Comparison of ENCODE assay signal across 8 cellular contexts in genomic region chr20:38434770-38435554, GRCh38. TPM values are rescaled to one million over a fixed set of nuclear protein-coding genes. Genes with fewer than 3 reads are reported as not detected.
DNase-seq lines count a peak whose midpoint lies in the region; ATAC-seq and TF ChIP-seq lines count a peak whose summit lies in the region.

TSS of gene SNHG17 (minus strand) at chr20:38435328.

- intact Hi-C loops in PC-9 (cut with micrococcal nuclease; ENCODE audit: unreplicated experiment), result loop anchor here (1.0 kb wide), 2 partner anchors 11 to 37 kb away; partner anchors contain the start of gene RALGAPB

- 1% methylated on average over 65 of the region's 65 CpGs for WGBS in esophagus, 2 donors

- H3K9me3 Mint-ChIP-seq in CD8-positive, alpha-beta memory T cell, result no peaks in the 10 kb centered on the region

- peak within 1 kb of the TSS; percentile 85 for H3K9ac ChIP-seq in mucosa of stomach (ENCODE audit: low read length)

- peaks cover 29% of the 10 kb centered on the region for H3K36me3 ChIP-seq in CD8-positive, alpha-beta memory T cell (ENCODE audit: insufficient read depth, low read length)
- H3K36me3 ChIP-seq in PC-9 (ENCODE audit: low read depth) (peaks cover 46% of the 10 kb centered on the region), esophagus (ENCODE audit: control insufficient read depth in 2 of 2, insufficient read depth in 2 of 2, low read length in 1 of 2) (peaks cover 11 to 26% of the 10 kb centered on the region in 2 donors), mucosa of stomach (ENCODE audit: control insufficient read depth, insufficient read depth, low read length) (peaks cover 10% of the 10 kb centered on the region)

- peaks cover 25% of the 10 kb centered on the region for H3F3A ChIP-seq in PC-9 (ENCODE audit: insufficient read depth, low read depth)

- H3K27me3 ChIP-seq in CD8-positive, alpha-beta memory T cell (ENCODE audit: insufficient read depth, low read length, poor library complexity, severe bottlenecking), result no peaks in the 10 kb centered on the region
- H3K27me3 ChIP-seq in PC-9 (ENCODE audit: insufficient read depth, low read depth), result no peaks in the 10 kb centered on the region
- no peaks in the 10 kb centered on the region for H3K27me3 ChIP-seq in esophagus (ENCODE audit: control insufficient read depth in 1 of 2, insufficient read depth in 2 of 2, low read length in 2 of 2)
- H3K27me3 ChIP-seq in mucosa of stomach (ENCODE audit: control insufficient read depth, insufficient read depth, low read length), result no peaks in the 10 kb centered on the region

- no peaks in the 10 kb centered on the region for H3K9me2 ChIP-seq in PC-9 (ENCODE audit: insufficient read depth)

- peak within 1 kb of the TSS; percentile 96 to 99 (median 97) for H3K4me3 Mint-ChIP-seq in CD8-positive, alpha-beta memory T cell

- H3K4me1 ChIP-seq in CD8-positive, alpha-beta memory T cell (ENCODE audit: insufficient read depth, low read length), result peaks cover 26% of the 10 kb centered on the region
- H3K4me1 ChIP-seq in PC-9 (replicated peaks; ENCODE audit: insufficient read depth) (peaks cover 35% of the 10 kb centered on the region), esophagus (ENCODE audit: control insufficient read depth in 2 of 2, insufficient read depth in 2 of 2, low read length in 1 of 2) (peaks cover 4 to 18% of the 10 kb centered on the region in 2 donors), mucosa of stomach (ENCODE audit: control insufficient read depth, insufficient read depth, low read length) (peaks cover 8% of the 10 kb centered on the region)

- peak within 1 kb of the TSS; percentile 85 for H2AFZ ChIP-seq in PC-9

- DNase-seq in CD8-positive, alpha-beta memory T cell, result peak; percentile 83 to 92 (median 85)
- peak; percentile 88 to 89 for DNase-seq in PC-9
- DNase-seq in activated T-cell treated with anti-CD3 and anti-CD28 coated beads, Interleukin-2, amount 50 U/mL, for 1 hour, result peak; percentile 89
- DNase-seq in stimulated activated CD8-positive, alpha-beta memory T cell treated with anti-CD3 and anti-CD28 coated beads, Interleukin-4, amount 100 ng/mL, for 48 hours, result peak; percentile 93

- TF ChIP-seq CTCF in PC-9 (conservative IDR thresholded peaks at IDR 0.05), result peak; percentile 100

- peaks cover 53% of the 10 kb centered on the region for H3K79me2 ChIP-seq in PC-9 (ENCODE audit: low read depth)

- peak within 1 kb of the TSS; percentile 93 for H3K4me3 ChIP-seq in CD8-positive, alpha-beta memory T cell (ENCODE audit: low read length)
- H3K4me3 ChIP-seq in PC-9, result peak within 1 kb of the TSS; percentile 99
- H3K4me3 ChIP-seq in esophagus (ENCODE audit: low read depth in 1 of 2, low read length in 2 of 2), result peak within 1 kb of the TSS; percentile 74 to 82
- H3K4me3 ChIP-seq in mucosa of stomach (ENCODE audit: low read length), result peak within 1 kb of the TSS; percentile 58

- peak; percentile 41; the same call in 1 of the 2 replicates for TF ChIP-seq RAD21 in Ishikawa (IDR thresholded peaks at IDR 0.05; ENCODE audit: low read depth)

- POLR2A ChIA-PET in CD8-positive, alpha-beta memory T cell (lab: Charles Lee), result interaction anchor here (1.5 to 2.3 kb wide), 3 partner anchors 9 to 38 kb away, joined by 3 to 44 read pairs (median 31); partner anchors contain the start of gene RALGAPB
- POLR2A ChIA-PET in PC-9 (lab: Charles Lee; ENCODE audit: unreplicated experiment), result interaction anchor here (0.6 to 1.8 kb wide), 10 partner anchors 11 to 445 kb away, joined by 3 to 33 read pairs (median 5); partner anchors contain the start of gene RALGAPB

- no peaks in the 10 kb centered on the region for H3K9me3 ChIP-seq in CD8-positive, alpha-beta memory T cell (ENCODE audit: low read length)
- H3K9me3 ChIP-seq in PC-9 (ENCODE audit: insufficient read depth, low read depth), result no peaks in the 10 kb centered on the region
- peaks cover 0 to 3% of the 10 kb centered on the region in 2 donors for H3K9me3 ChIP-seq in esophagus (ENCODE audit: control insufficient read depth in 2 of 2, insufficient read depth in 1 of 2, low read depth in 1 of 2, low read length in 1 of 2)
- no peaks in the 10 kb centered on the region for H3K9me3 ChIP-seq in mucosa of stomach (ENCODE audit: control insufficient read depth, low read length)

- CTCF ChIA-PET in CD8-positive, alpha-beta memory T cell (lab: Charles Lee), result interaction anchor here (0.8 to 3.1 kb wide), 13 partner anchors 9 to 460 kb away, joined by 3 to 85 read pairs (median 4); partner anchors contain the start of gene RALGAPB
- CTCF ChIA-PET in PC-9 (lab: Charles Lee), result interaction anchor here (0.6 to 2.4 kb wide), 6 partner anchors 11 to 741 kb away, joined by 3 to 27 read pairs (median 7); partner anchors contain the start of genes CTNNBL1 and RALGAPB

- peaks cover 29 to 47% (median 41%) of the 10 kb centered on the region in 3 donors for H3K4me1 Mint-ChIP-seq in CD8-positive, alpha-beta memory T cell

- no TSS peak for BruUV-seq in PC-9 (replicated peaks; lab: Mats Ljungman, UMichigan)

- peaks cover 45% of the 10 kb centered on the region for H4K20me1 ChIP-seq in PC-9 (ENCODE audit: insufficient read depth)

- H3K27ac ChIP-seq in CD8-positive, alpha-beta memory T cell (ENCODE audit: low read depth, low read length), result peak within 1 kb of the TSS; percentile 77
- H3K27ac ChIP-seq in PC-9 (peak within 1 kb of the TSS; percentile 90), esophagus (ENCODE audit: low read depth in 2 of 2, low read length in 1 of 2) (peak within 1 kb of the TSS; percentile 76 to 88)

- no peak for TF ChIP-seq EP300 in Ishikawa (IDR thresholded peaks at IDR 0.05; ENCODE audit: borderline replicate concordance)

- peak; percentile 72 for ATAC-seq in GM21381 (IDR thresholded peaks at IDR 0.05; ENCODE audit: unreplicated experiment)

- H3K27me3 Mint-ChIP-seq in CD8-positive, alpha-beta memory T cell, result peaks cover 6 to 12% of the 10 kb centered on the region in 2 donors

- H3K36me3 Mint-ChIP-seq in CD8-positive, alpha-beta memory T cell, result peaks cover 5 to 48% (median 10%) of the 10 kb centered on the region in 3 donors

- H3K4me2 ChIP-seq in PC-9, result peak within 1 kb of the TSS; percentile 83

- H3K27ac Mint-ChIP-seq in CD8-positive, alpha-beta memory T cell, result peak within 1 kb of the TSS; percentile 95 to 99 (median 98)

TF ChIP-seq in Ishikawa, 13 proteins besides CTCF, POLR2A, EP300 and RAD21:
- TF ChIP-seq CEBPB (IDR thresholded peaks at IDR 0.05) (no peak; the same call in 1 of the 2 replicates), MAX (IDR thresholded peaks at IDR 0.05) (peak; percentile 100), CREB1 (IDR thresholded peaks at IDR 0.05; ENCODE audit: low read depth) (peak; percentile 72), TCF12 (IDR thresholded peaks at IDR 0.05; ENCODE audit: low read depth) (peak; percentile 82), YY1 (IDR thresholded peaks at IDR 0.05; ENCODE audit: low read depth) (peak; percentile 89), USF1 (IDR thresholded peaks at IDR 0.05) (peak; percentile 56), FOXM1 (IDR thresholded peaks at IDR 0.05; ENCODE audit: borderline replicate concordance, low read depth) (peak; percentile 65; the same call in 1 of the 2 replicates), TEAD4 (IDR thresholded peaks at IDR 0.05) (peak; percentile 49), NFIC (IDR thresholded peaks at IDR 0.05) (0 out of 2 replicates have a peak, but pooled peaks have one; percentile 21), EGR1 (IDR thresholded peaks at IDR 0.05) (no peak), REST (IDR thresholded peaks at IDR 0.05; ENCODE audit: low read depth) (peak; percentile 50), TAF1 (IDR thresholded peaks at IDR 0.05; ENCODE audit: low read depth) (peak; percentile 99), ZBTB7A (IDR thresholded peaks at IDR 0.05; ENCODE audit: low read depth) (0 out of 2 replicates have a peak, but pooled peaks have one; percentile 4)

RNA-seq across cellular contexts. Expression of gene SNHG17, which starts in this region (rescaled TPM):
- 100 to 1,000 TPM; 211 to 216 TPM for total RNA-seq in CD8-positive, alpha-beta memory T cell
- polyA plus RNA-seq in CD8-positive, alpha-beta memory T cell, result 107 TPM
- 41.5 and 58.9 TPM in 2 replicates for total RNA-seq in PC-9 (2021)
- polyA plus RNA-seq in esophagus, result 10 to 100 TPM; 32.6 to 39.3 TPM

Comparison
In these comparisons a context has a peak if more than half of its experiments do, and no peak if none do; other contexts are left out.
1. Peak in every context shown above with its lines: DNase-seq, ATAC-seq, H3K4me3 ChIP-seq and H3K27ac ChIP-seq.